ENCODE assay signal across 9 cellular contexts in the genomic region with DNA sequence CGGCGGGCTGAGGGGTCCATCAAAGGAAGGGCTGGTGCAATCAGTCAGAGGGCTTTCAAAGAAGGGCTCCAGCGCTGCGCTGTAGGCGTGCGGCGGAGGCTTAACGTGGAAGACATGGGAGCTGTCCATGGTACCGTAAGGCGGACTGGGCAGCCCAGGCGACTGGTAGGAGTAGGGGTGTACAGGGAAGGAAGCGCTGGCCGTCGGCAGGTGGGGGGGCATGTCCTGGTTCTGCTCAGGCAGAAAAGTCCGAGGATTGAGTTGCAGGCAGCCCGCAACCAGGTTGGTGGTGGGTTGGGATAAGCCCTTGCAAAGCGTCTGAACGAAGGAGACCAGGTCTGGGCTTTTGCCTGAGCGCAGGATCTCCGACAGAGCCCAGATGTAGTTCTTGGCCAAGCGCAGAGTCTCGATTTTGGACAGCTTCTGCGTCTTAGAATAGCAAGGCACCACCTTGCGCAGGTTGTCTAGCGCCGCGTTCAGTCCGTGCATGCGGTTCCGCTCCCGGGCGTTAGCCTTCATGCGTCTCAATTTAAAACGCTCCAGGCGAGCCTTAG. TPM values are rescaled to one million over a fixed set of nuclear protein-coding genes. Genes with fewer than 3 reads are reported as not detected.
DNase-seq lines count a peak whose midpoint lies in the region.
"Had no signal": no experiment of that assay in that cellular context is flagged by ENCODE, and none has a peak within 500 bp of the region (broad histone marks: within the 10 kb centered on the region; RNA-seq: fewer than 3 reads in every experiment).

No MANE protein-coding gene starts in this region.

- peak overlapping the region; percentile 62 for H3K27ac ChIP-seq in angular gyrus (ENCODE audit: low read depth, low read length)
- H3K27ac ChIP-seq: thoracic aorta had no signal

- DNase-seq in NCI-H2171 treated with DMSO at 0.1 percent for 48 hours (lab: John Stamatoyannopoulos, UW): peak; percentile 79
- no peak for DNase-seq in NCI-H2171 (lab: John Stamatoyannopoulos, UW)
- DNase-seq in SK-MEL-5 (ENCODE audit: low read depth, low spot score): peak; percentile 42
- DNase-seq in iPS-NIHi7 (ENCODE audit: extremely low spot score): peak; percentile 74
- DNase-seq in stimulated activated CD4-positive, alpha-beta T cell treated with anti-CD3 and anti-CD28 coated beads, Interleukin-15, amount 100 ng/mL, for 24 hours: peak; percentile 74
- no peak for DNase-seq in COR-L47 (lab: John Stamatoyannopoulos, UW)
- no peak for DNase-seq in middle frontal gyrus (ENCODE audit: extremely low spot score, low spot score)

- in situ Hi-C loops in SK-MEL-5 (cut with HindIII; ENCODE audit: low pct_unique_long_range_greater_than_20kb, low sequenced_read_pairs): no loop called here

RNA-seq across cellular contexts. Expression of a gene that starts 2.2 kb away (rescaled TPM):
- not detected in 2 replicates for total RNA-seq in SK-MEL-5 (2014; rRNA removed; shearing (Covaris generic))
- not detected in 2 replicates for polyA plus RNA-seq in SK-MEL-5 (2015; cell fraction: cytosol; rRNA removed)
- not detected in 2 replicates for polyA plus RNA-seq in SK-MEL-5 (2015; cell fraction: nucleus; rRNA removed)
- total RNA-seq: thoracic aorta had no signal

RNA-seq across cellular contexts. Expression of a gene that starts 21.2 kb away (rescaled TPM):
- total RNA-seq in SK-MEL-5 (2014; rRNA removed; shearing (Covaris generic)): 0.08 TPM in 1 of 2 replicates, not detected in the other
- polyA plus RNA-seq in SK-MEL-5 (2015; cell fraction: cytosol; rRNA removed): not detected in 2 replicates
- polyA plus RNA-seq in SK-MEL-5 (2015; cell fraction: nucleus; rRNA removed): 0.19 TPM in 1 of 2 replicates, not detected in the other
- total RNA-seq: thoracic aorta had no signal

Comparison
In these comparisons a context has a peak if more than half of its experiments do, and no peak if none do; other contexts are left out.
1. DNase-seq: peak in NCI-H2171 treated with DMSO at 0.1 percent for 48 hours (single experiment), SK-MEL-5 (single experiment), iPS-NIHi7 (single experiment) and stimulated activated CD4-positive, alpha-beta T cell treated with anti-CD3 and anti-CD28 coated beads, Interleukin-15, amount 100 ng/mL, for 24 hours (single experiment); none in NCI-H2171 (single experiment), COR-L47 (single experiment) and middle frontal gyrus (single experiment).